ENCODE assay signal across 24 cellular contexts in the genomic region with DNA sequence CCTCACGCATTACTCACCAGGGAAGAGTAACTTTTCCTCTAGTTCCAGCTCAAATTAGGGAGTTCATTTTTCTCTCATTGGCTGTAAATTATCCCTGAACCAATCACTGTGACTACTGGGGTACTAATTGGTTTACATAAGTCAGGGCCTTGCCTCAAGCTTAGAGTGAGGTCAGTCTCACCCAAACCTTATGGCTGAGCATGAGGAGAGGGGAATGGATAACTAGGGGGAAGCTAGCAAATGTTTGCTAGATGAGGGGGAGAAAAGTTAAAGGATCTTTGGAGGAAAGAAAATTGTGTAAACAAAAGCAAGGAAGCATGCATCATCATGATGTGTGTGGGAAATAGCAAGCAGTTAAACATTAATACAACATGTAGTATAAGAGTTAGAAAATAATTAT.
"Had no signal": no experiment of that assay in that cellular context is flagged by ENCODE, and none has a peak within 500 bp of the region (broad histone marks: within the 10 kb centered on the region; RNA-seq: fewer than 3 reads in every experiment).

No MANE protein-coding gene starts in this region.

- H3K9me3 Mint-ChIP-seq: activated naive CD8-positive, alpha-beta T cell treated with anti-CD3 and anti-CD28 coated beads, Interleukin-2, amount 50 U/mL, for 24 hours; T-helper 1 cell treated with Interleukin-12 subunit alpha and Interleukin-12 subunit beta and Interleukin-4 antibody, amounts not matched to agents 30 μg/mL and 1 μg/mL, for 36 hours had no signal

- H3K9me3 ChIP-seq: esophagus squamous epithelium, right lobe of liver, thoracic aorta, vagina had no signal

- H3K4me3 Mint-ChIP-seq: activated naive CD8-positive, alpha-beta T cell treated with anti-CD3 and anti-CD28 coated beads, Interleukin-2, amount 50 U/mL, for 24 hours; activated T-cell treated with anti-CD3 and anti-CD28 coated beads, Interleukin-2, amount 50 U/mL, for 72 hours; stimulated activated naive B cell treated with anti-CD40 and anti-IgM and Interleukin-4, amounts not matched to agents 10 μg/mL and 1 μg/mL and 100 μg/mL, for 72 hours; T-helper 1 cell treated with Interleukin-12 subunit alpha and Interleukin-12 subunit beta and Interleukin-4 antibody, amounts not matched to agents 30 μg/mL and 1 μg/mL, for 36 hours; type B pancreatic cell; WTC11 had no signal

- H3K4me3 ChIP-seq: coronary artery, esophagus squamous epithelium, right lobe of liver, smooth muscle cell, thoracic aorta, vagina had no signal

- ATAC-seq: activated naive CD8-positive, alpha-beta T cell treated with anti-CD3 and anti-CD28 coated beads, Interleukin-2, amount 50 U/mL, for 24 hours; activated T-cell treated with anti-CD3 and anti-CD28 coated beads, Interleukin-2, amount 50 U/mL, for 72 hours; right lobe of liver; stimulated activated naive B cell treated with anti-CD40 and anti-IgM and Interleukin-4, amounts not matched to agents 10 μg/mL and 1 μg/mL and 100 μg/mL, for 72 hours; WTC11 had no signal

- H3K4me1 ChIP-seq: right lobe of liver had no signal

- H3K27ac ChIP-seq: coronary artery, esophagus squamous epithelium, right lobe of liver, thoracic aorta, vagina had no signal

- H3K36me3 Mint-ChIP-seq: WTC11 had no signal

- H3K4me1 Mint-ChIP-seq: activated naive CD8-positive, alpha-beta T cell treated with anti-CD3 and anti-CD28 coated beads, Interleukin-2, amount 50 U/mL, for 24 hours; stimulated activated naive B cell treated with anti-CD40 and anti-IgM and Interleukin-4, amounts not matched to agents 10 μg/mL and 1 μg/mL and 100 μg/mL, for 72 hours had no signal

- DNase-seq: activated CD4-positive, alpha-beta T cell treated with anti-CD3 and anti-CD28 coated beads for 4 hours; activated CD4-positive, alpha-beta T cell treated with anti-CD3 and anti-CD28 coated beads, Interleukin-2, amount 50 U/mL, for 48 hours; activated effector memory CD4-positive, alpha-beta T cell treated with anti-CD3 and anti-CD28 coated beads, Interleukin-2, amount 50 U/mL, for 16 hours; activated naive CD4-positive, alpha-beta T cell treated with anti-CD3 and anti-CD28 coated beads, Interleukin-2, amount 50 U/mL, for 16 hours; activated naive CD8-positive, alpha-beta T cell treated with anti-CD3 and anti-CD28 coated beads, Interleukin-2, amount 50 U/mL, for 24 hours; activated T-cell treated with anti-CD3 and anti-CD28 coated beads, Interleukin-2, amount 50 U/mL, for 72 hours; cerebellar nuclear complex; esophagus squamous epithelium; glutamatergic neuron; hippocampal formation; left cardiac atrium; nucleus accumbens; right lobe of liver; stimulated activated CD4-positive, alpha-beta T cell treated with anti-CD3 and anti-CD28 coated beads, Interleukin-15, amount 100 ng/mL, for 24 hours; stimulated activated CD8-positive, alpha-beta memory T cell treated with anti-CD3 and anti-CD28 coated beads, Interleukin-4, amount 100 ng/mL, for 48 hours; stimulated activated naive B cell treated with anti-CD40 and anti-IgM and Interleukin-4, amounts not matched to agents 10 μg/mL and 1 μg/mL and 100 μg/mL, for 72 hours; T1000 had no signal

- H3K27me3 Mint-ChIP-seq: activated naive CD8-positive, alpha-beta T cell treated with anti-CD3 and anti-CD28 coated beads, Interleukin-2, amount 50 U/mL, for 24 hours; stimulated activated naive B cell treated with anti-CD40 and anti-IgM and Interleukin-4, amounts not matched to agents 10 μg/mL and 1 μg/mL and 100 μg/mL, for 72 hours; type B pancreatic cell had no signal

- H3K27me3 ChIP-seq: esophagus squamous epithelium, right lobe of liver, vagina had no signal

- H3K36me3 ChIP-seq: esophagus squamous epithelium, right lobe of liver, thoracic aorta, vagina had no signal
